Comparison of ENCODE assay signal across 8 cellular contexts in genomic region chr17:45172541-45173286, GRCh38. TPM values are rescaled to one million over a fixed set of nuclear protein-coding genes. Genes with fewer than 3 reads are reported as not detected.
DNase-seq lines count a peak whose midpoint lies in the region; ATAC-seq and TF ChIP-seq lines count a peak whose summit lies in the region.

No MANE protein-coding gene starts in this region.

- peak; percentile 68 for ATAC-seq in activated CD8-positive, alpha-beta memory T cell treated with anti-CD3 and anti-CD28 coated beads, Interleukin-2, amount 10 ng/mL, durations not matched to agents 7 days and 5 days
- peak; percentile 77 for ATAC-seq in stimulated activated naive CD8-positive, alpha-beta T cell treated with anti-CD3 and anti-CD28 coated beads, Interleukin-15, Interleukin-2, amounts not matched to agents 100 U/mL and 50 U/mL, for 24 hours

- CTCF ChIA-PET in activated CD8-positive, alpha-beta memory T cell treated with anti-CD3 and anti-CD28 coated beads, Interleukin-2, amount 10 ng/mL, durations not matched to agents 7 days and 5 days (lab: Charles Lee): interaction anchor here (0.5 to 5.4 kb wide), 11 partner anchors 8 to 380 kb away, joined by 3 to 56 read pairs (median 4); partner anchors contain the start of genes ACBD4, HEXIM1, HEXIM2 and PLCD3

- H3K36me3 ChIP-seq in esophagus (ENCODE audit: control insufficient read depth in 2 of 2, insufficient read depth in 2 of 2, low read length in 1 of 2): peaks cover 0 to 3% of the 10 kb centered on the region in 2 donors

- H3K4me3 ChIP-seq in GM12865 (ENCODE audit: low read depth, low read length) (peak overlapping the region; percentile 5), esophagus (ENCODE audit: low read depth in 1 of 2, low read length in 2 of 2) (peak overlapping the region; percentile 20 to 52)

- WGBS in esophagus, 2 donors: 12 to 14% methylated on average over 8 to 10 of the region's 10 CpGs

- DNase-seq in GM12865 (ENCODE audit: low read depth) (peak; percentile 57), NCI-H226 (peak; percentile 93), myocyte (ENCODE audit: low read depth) (peak; percentile 95), dedifferentiated amniotic fluid mesenchymal stem cell (ENCODE audit: extremely low spot score) (no peak), endothelial cell (ENCODE audit: low spot score) (no peak)
- peak; percentile 62 for DNase-seq in activated CD8-positive, alpha-beta memory T cell treated with anti-CD3 and anti-CD28 coated beads, Interleukin-2, amount 10 ng/mL, durations not matched to agents 7 days and 5 days
- DNase-seq in stimulated activated naive CD8-positive, alpha-beta T cell treated with anti-CD3 and anti-CD28 coated beads, Interleukin-15, Interleukin-2, amounts not matched to agents 100 U/mL and 50 U/mL, for 24 hours: peak; percentile 70

- no peak for TF ChIP-seq CTCF in GM12865 (IDR thresholded peaks at IDR 0.05; ENCODE audit: insufficient read depth, low read depth, low read length, missing control alignments)
- TF ChIP-seq CTCF in endothelial cell (IDR thresholded peaks at IDR 0.05; ENCODE audit: unreplicated experiment): no peak

- peak overlapping the region; percentile 89 for H3K27ac Mint-ChIP-seq in activated CD8-positive, alpha-beta memory T cell treated with anti-CD3 and anti-CD28 coated beads, Interleukin-2, amount 10 ng/mL, durations not matched to agents 7 days and 5 days
- no peak overlapping the region for H3K27ac Mint-ChIP-seq in endothelial cell (ENCODE audit: unreplicated experiment)

- H3K9me3 Mint-ChIP-seq in activated CD8-positive, alpha-beta memory T cell treated with anti-CD3 and anti-CD28 coated beads, Interleukin-2, amount 10 ng/mL, durations not matched to agents 7 days and 5 days (ENCODE audit: low read depth): no peaks in the 10 kb centered on the region
- H3K9me3 Mint-ChIP-seq in endothelial cell (ENCODE audit: unreplicated experiment): no peaks in the 10 kb centered on the region

- H3K9me3 ChIP-seq in esophagus (ENCODE audit: control insufficient read depth in 2 of 2, insufficient read depth in 1 of 2, low read depth in 1 of 2, low read length in 1 of 2): no peaks in the 10 kb centered on the region

- peaks cover 21% of the 10 kb centered on the region for H3K4me1 Mint-ChIP-seq in activated CD8-positive, alpha-beta memory T cell treated with anti-CD3 and anti-CD28 coated beads, Interleukin-2, amount 10 ng/mL, durations not matched to agents 7 days and 5 days
- peaks cover 22% of the 10 kb centered on the region for H3K4me1 Mint-ChIP-seq in endothelial cell (ENCODE audit: unreplicated experiment)

- H3K27ac ChIP-seq in esophagus (ENCODE audit: low read depth in 2 of 2, low read length in 1 of 2): peak overlapping the region; percentile 98 to 99

- H3K27me3 Mint-ChIP-seq in activated CD8-positive, alpha-beta memory T cell treated with anti-CD3 and anti-CD28 coated beads, Interleukin-2, amount 10 ng/mL, durations not matched to agents 7 days and 5 days: no peaks in the 10 kb centered on the region
- peaks cover 3% of the 10 kb centered on the region for H3K27me3 Mint-ChIP-seq in endothelial cell (ENCODE audit: unreplicated experiment)

- peak overlapping the region; percentile 48 for H3K4me3 Mint-ChIP-seq in activated CD8-positive, alpha-beta memory T cell treated with anti-CD3 and anti-CD28 coated beads, Interleukin-2, amount 10 ng/mL, durations not matched to agents 7 days and 5 days
- no peak overlapping the region for H3K4me3 Mint-ChIP-seq in endothelial cell (ENCODE audit: unreplicated experiment)

- peaks cover 2% of the 10 kb centered on the region for H3K36me3 Mint-ChIP-seq in activated CD8-positive, alpha-beta memory T cell treated with anti-CD3 and anti-CD28 coated beads, Interleukin-2, amount 10 ng/mL, durations not matched to agents 7 days and 5 days
- H3K36me3 Mint-ChIP-seq in endothelial cell (ENCODE audit: low read depth, unreplicated experiment): no peaks in the 10 kb centered on the region

- no peaks in the 10 kb centered on the region for H3K27me3 ChIP-seq in esophagus (ENCODE audit: control insufficient read depth in 1 of 2, insufficient read depth in 2 of 2, low read length in 2 of 2)

- peaks cover 0 to 22% of the 10 kb centered on the region in 2 donors for H3K4me1 ChIP-seq in esophagus (ENCODE audit: control insufficient read depth in 2 of 2, insufficient read depth in 2 of 2, low read length in 1 of 2)

RNA-seq across cellular contexts. Expression of gene HEXIM2, which starts 11.0 kb away (rescaled TPM):
- total RNA-seq in activated CD8-positive, alpha-beta memory T cell treated with anti-CD3 and anti-CD28 coated beads, Interleukin-2, amount 10 ng/mL, durations not matched to agents 7 days and 5 days: 1 to 10 TPM; 6.9 to 7.5 TPM
- polyA plus RNA-seq in esophagus: 1 to 10 TPM; 3.7 to 4.5 TPM
- total RNA-seq in myocyte: 11.6 and 13.5 TPM in 2 replicates
- polyA plus RNA-seq in myocyte (2012): 7.6 TPM
- 13.0 TPM for total RNA-seq in endothelial cell (ENCODE audit: unreplicated experiment)

RNA-seq across cellular contexts. Expression of gene HEXIM1, which starts 24.4 kb away (rescaled TPM):
- total RNA-seq in activated CD8-positive, alpha-beta memory T cell treated with anti-CD3 and anti-CD28 coated beads, Interleukin-2, amount 10 ng/mL, durations not matched to agents 7 days and 5 days: 10 to 100 TPM; 40.2 to 42.4 TPM
- 10 to 100 TPM; 20.4 to 24.2 TPM for polyA plus RNA-seq in esophagus
- 21.0 and 28.4 TPM in 2 replicates for total RNA-seq in myocyte
- 36.2 TPM for polyA plus RNA-seq in myocyte (2012)
- total RNA-seq in endothelial cell (ENCODE audit: unreplicated experiment): 22.6 TPM

RNA-seq across cellular contexts. Expression of gene ACBD4, which starts 37.2 kb away (rescaled TPM):
- 10 to 100 TPM; 14.9 to 20.6 TPM for total RNA-seq in activated CD8-positive, alpha-beta memory T cell treated with anti-CD3 and anti-CD28 coated beads, Interleukin-2, amount 10 ng/mL, durations not matched to agents 7 days and 5 days
- polyA plus RNA-seq in esophagus: 1 to 10 TPM; 5.9 to 8.8 TPM
- 3.5 and 6.0 TPM in 2 replicates for total RNA-seq in myocyte
- polyA plus RNA-seq in myocyte (2012): 12.1 TPM
- 9.4 TPM for total RNA-seq in endothelial cell (ENCODE audit: unreplicated experiment)

RNA-seq across cellular contexts. Expression of gene PLCD3, which starts 40.4 kb away (rescaled TPM):
- 1 to 10 TPM; 2.6 to 5.2 TPM for total RNA-seq in activated CD8-positive, alpha-beta memory T cell treated with anti-CD3 and anti-CD28 coated beads, Interleukin-2, amount 10 ng/mL, durations not matched to agents 7 days and 5 days
- 10 to 100 TPM; 34.2 to 47.3 TPM for polyA plus RNA-seq in esophagus
- 61.3 and 187 TPM in 2 replicates for total RNA-seq in myocyte
- polyA plus RNA-seq in myocyte (2012): 226 TPM
- 9.7 TPM for total RNA-seq in endothelial cell (ENCODE audit: unreplicated experiment)

RNA-seq across cellular contexts. Expression of gene FMNL1, which starts 49.0 kb away (rescaled TPM):
- 100 to 1,000 TPM; 482 to 504 TPM for total RNA-seq in activated CD8-positive, alpha-beta memory T cell treated with anti-CD3 and anti-CD28 coated beads, Interleukin-2, amount 10 ng/mL, durations not matched to agents 7 days and 5 days
- polyA plus RNA-seq in esophagus: 1 to 10 TPM; 4.3 to 5.2 TPM
- total RNA-seq in myocyte: 56.3 and 110 TPM in 2 replicates
- 69.5 TPM for polyA plus RNA-seq in myocyte (2012)
- 103 TPM for total RNA-seq in endothelial cell (ENCODE audit: unreplicated experiment)

Comparison
In these comparisons a context has a peak if more than half of its experiments do, and no peak if none do; other contexts are left out.
1. DNase-seq: peak in GM12865 (single experiment), NCI-H226 (single experiment), activated CD8-positive, alpha-beta memory T cell treated with anti-CD3 and anti-CD28 coated beads, Interleukin-2, amount 10 ng/mL, durations not matched to agents 7 days and 5 days (single experiment), myocyte (single experiment) and stimulated activated naive CD8-positive, alpha-beta T cell treated with anti-CD3 and anti-CD28 coated beads, Interleukin-15, Interleukin-2, amounts not matched to agents 100 U/mL and 50 U/mL, for 24 hours (single experiment); none in dedifferentiated amniotic fluid mesenchymal stem cell (single experiment) and endothelial cell (single experiment).